ENCODE assay signal across 8 cellular contexts in the genomic region with DNA sequence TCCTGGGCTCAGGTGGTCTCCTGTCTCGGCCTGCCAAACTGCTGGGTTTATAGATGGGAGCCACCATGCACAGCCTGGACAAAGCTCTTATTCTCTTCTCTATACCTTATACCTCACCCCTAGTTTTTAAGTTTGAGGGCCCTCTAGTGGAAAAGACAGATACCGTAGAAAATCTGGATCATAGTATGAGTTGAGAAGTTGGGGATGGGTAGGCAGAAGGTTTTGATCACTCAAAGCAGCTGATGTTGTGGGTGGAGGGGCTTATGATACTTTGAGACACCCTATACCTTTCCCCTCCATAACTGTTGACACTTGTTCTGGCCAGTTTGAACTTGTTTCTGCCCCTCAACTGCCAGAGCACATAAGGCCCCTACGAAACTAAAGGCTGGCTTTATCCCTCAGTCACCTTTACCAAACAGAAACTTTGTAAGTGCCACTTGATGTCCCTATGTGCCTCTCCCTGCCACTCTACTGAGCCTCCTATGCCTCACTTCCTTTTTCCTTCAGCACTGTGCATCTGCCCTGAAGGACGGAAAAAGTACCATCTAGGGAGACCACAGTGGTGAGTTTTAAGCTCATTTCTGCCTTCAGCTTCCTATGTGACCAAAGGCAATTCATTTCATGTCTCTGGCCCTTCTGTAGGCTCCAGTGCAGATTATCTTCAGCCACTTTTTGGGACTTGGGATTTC. TPM values are rescaled to one million over a fixed set of nuclear protein-coding genes. Genes with fewer than 3 reads are reported as not detected.
DNase-seq lines count a peak whose midpoint lies in the region; ATAC-seq and TF ChIP-seq lines count a peak whose summit lies in the region.

No MANE protein-coding gene starts in this region.

- no peak overlapping the region for H3K4me3 ChIP-seq in Loucy (ENCODE audit: low read length, poor library complexity, severe bottlenecking)

- H3K27me3 Mint-ChIP-seq in CD14-positive monocyte (ENCODE audit: low read depth in 3 of 3) (peaks cover 0 to 2% (median 0%) of the 10 kb centered on the region in 3 donors), naive B cell (no peaks in the 10 kb centered on the region)
- H3K27me3 Mint-ChIP-seq in activated T-helper 17 cell treated with anti-CD3 and anti-CD28 coated beads, Interleukin-2, amount 50 U/mL, for 72 hours = no peaks in the 10 kb centered on the region

- H3K4me1 Mint-ChIP-seq in CD14-positive monocyte (peaks cover 66% of the 10 kb centered on the region), naive B cell (peaks cover 64 to 89% (median 85%) of the 10 kb centered on the region in 3 donors)
- peaks cover 50% of the 10 kb centered on the region for H3K4me1 Mint-ChIP-seq in activated T-helper 17 cell treated with anti-CD3 and anti-CD28 coated beads, Interleukin-2, amount 50 U/mL, for 72 hours

- no peak for DNase-seq in CD14-positive monocyte (ENCODE audit: low spot score)
- DNase-seq in naive B cell = peak; percentile 14
- DNase-seq in stimulated activated CD4-positive, alpha-beta T cell treated with anti-CD3 and anti-CD28 coated beads, Interleukin-4, amount 100 ng/mL, for 1 hour = no peak
- DNase-seq in ureter (ENCODE audit: low spot score) = no peak

- no peaks in the 10 kb centered on the region for H3K27me3 ChIP-seq in Loucy (ENCODE audit: insufficient read depth, low read length, poor library complexity, severe bottlenecking)

- H3K27ac Mint-ChIP-seq in CD14-positive monocyte = peak overlapping the region in 5 of 7 donors; percentile 3 to 87 (median 56)
- peak overlapping the region; percentile 44 for H3K27ac Mint-ChIP-seq in activated T-helper 17 cell treated with anti-CD3 and anti-CD28 coated beads, Interleukin-2, amount 50 U/mL, for 72 hours
- peak overlapping the region; percentile 12 to 93 (median 44) for H3K27ac Mint-ChIP-seq in naive B cell

- H3K9me3 ChIP-seq in Loucy (ENCODE audit: insufficient read depth, low read depth, low read length) = no peaks in the 10 kb centered on the region

- TF ChIP-seq CTCF in CD14-positive monocyte (IDR thresholded peaks at IDR 0.05) = peak; percentile 19
- TF ChIP-seq CTCF in Loucy (conservative IDR thresholded peaks at IDR 0.05; ENCODE audit: low read length) = peak; percentile 64

- no peaks in the 10 kb centered on the region for H3F3A ChIP-seq in Loucy (ENCODE audit: low read depth)

- peak; percentile 72 for ATAC-seq in GM18511 (IDR thresholded peaks at IDR 0.05; ENCODE audit: unreplicated experiment)
- ATAC-seq in activated T-helper 17 cell treated with anti-CD3 and anti-CD28 coated beads, Interleukin-2, amount 50 U/mL, for 72 hours (replicated peaks) = peak; percentile 67
- peak; percentile 78 to 79 for ATAC-seq in naive B cell (ENCODE audit: low read depth in 2 of 2)
- no peak for ATAC-seq in HG02588 (IDR thresholded peaks at IDR 0.05; ENCODE audit: unreplicated experiment)

- H3K36me3 Mint-ChIP-seq in CD14-positive monocyte = peaks cover 2 to 14% of the 10 kb centered on the region in 2 donors
- H3K36me3 Mint-ChIP-seq in activated T-helper 17 cell treated with anti-CD3 and anti-CD28 coated beads, Interleukin-2, amount 50 U/mL, for 72 hours (ENCODE audit: low read depth) = no peaks in the 10 kb centered on the region
- H3K36me3 Mint-ChIP-seq in naive B cell = no peaks in the 10 kb centered on the region

- H3K4me3 Mint-ChIP-seq in CD14-positive monocyte = no peak overlapping the region
- H3K4me3 Mint-ChIP-seq in activated T-helper 17 cell treated with anti-CD3 and anti-CD28 coated beads, Interleukin-2, amount 50 U/mL, for 72 hours = no peak overlapping the region
- peak overlapping the region in 6 of 8 donors; percentile 10 to 69 (median 42) for H3K4me3 Mint-ChIP-seq in naive B cell

- peaks cover 92% of the 10 kb centered on the region for H3K79me2 ChIP-seq in Loucy (ENCODE audit: insufficient read depth, low read length)

- H4K20me1 ChIP-seq in Loucy (ENCODE audit: insufficient read depth, low read length, poor library complexity, severe bottlenecking) = peaks cover 83% of the 10 kb centered on the region

- no peak overlapping the region for H2AFZ ChIP-seq in Loucy (ENCODE audit: low read length)

- H3K36me3 ChIP-seq in Loucy (ENCODE audit: insufficient read depth, low read length) = peaks cover 7% of the 10 kb centered on the region; the same call in 1 of the 2 replicates

- no peak overlapping the region for H3K4me2 ChIP-seq in Loucy (ENCODE audit: low read depth, low read length, poor library complexity, severe bottlenecking)

- H3K9me3 Mint-ChIP-seq in CD14-positive monocyte (no peaks in the 10 kb centered on the region), naive B cell (no peaks in the 10 kb centered on the region)
- no peaks in the 10 kb centered on the region for H3K9me3 Mint-ChIP-seq in activated T-helper 17 cell treated with anti-CD3 and anti-CD28 coated beads, Interleukin-2, amount 50 U/mL, for 72 hours

- intact Hi-C loops in CD14-positive monocyte (cut with micrococcal nuclease) = no loop called here

- H3K9me2 ChIP-seq in Loucy (replicated peaks; ENCODE audit: low read depth, low read length) = no peaks in the 10 kb centered on the region

- H3K9ac ChIP-seq in Loucy (ENCODE audit: low read depth, low read length, poor library complexity, severe bottlenecking) = no peak overlapping the region

- no peaks in the 10 kb centered on the region for H3K4me1 ChIP-seq in Loucy (ENCODE audit: insufficient read depth, low read length, poor library complexity, severe bottlenecking)

RNA-seq across cellular contexts. Expression of gene RALY, which starts 28.6 kb away (rescaled TPM):
- polyA plus RNA-seq in CD14-positive monocyte = 100 to 1,000 TPM; 152 to 154 TPM
- 100 to 1,000 TPM; 112 to 142 TPM for total RNA-seq in activated T-helper 17 cell treated with anti-CD3 and anti-CD28 coated beads, Interleukin-2, amount 50 U/mL, for 72 hours
- 100 to 1,000 TPM; 155 to 228 (median 187) TPM for polyA plus RNA-seq in naive B cell (ENCODE audit: low read depth in 6 of 6)
- total RNA-seq in ureter = 111 TPM

Comparison
In these comparisons a context has a peak if more than half of its experiments do, and no peak if none do; other contexts are left out.
1. H3K4me3 Mint-ChIP-seq: peak in naive B cell (6 of 8); none in CD14-positive monocyte (0 of 2) and activated T-helper 17 cell treated with anti-CD3 and anti-CD28 coated beads, Interleukin-2, amount 50 U/mL, for 72 hours (single experiment).
2. Peak in every context shown above with its lines, with median percentiles within 50 percentile points of each other: H3K27ac Mint-ChIP-seq.